1 cellular context compared by ENCODE assay signal in genomic region chr2:197641666-197642065, GRCh38.
TF ChIP-seq lines count a peak whose summit lies in the region.

No MANE protein-coding gene starts in this region.

TF ChIP-seq in H1, 55 proteins besides CTCF, POLR2A, EP300 and RAD21:
- TF ChIP-seq EZH2 (IDR thresholded peaks at IDR 0.05; ENCODE audit: low read depth, low read length, severe bottlenecking) (no peak), CTBP2 (IDR thresholded peaks at IDR 0.05; ENCODE audit: borderline replicate concordance, insufficient read depth, insufficient read length, low read length) (no peak), USF2 (IDR thresholded peaks at IDR 0.05; ENCODE audit: low read length) (no peak), TAF1 (IDR thresholded peaks at IDR 0.05; ENCODE audit: low read depth, low read length) (no peak), POU5F1 (IDR thresholded peaks at IDR 0.05; ENCODE audit: low read depth, low read length) (no peak), CBX8 (IDR thresholded peaks at IDR 0.05; ENCODE audit: borderline replicate concordance, low read depth, low read length) (no peak), TEAD4 (IDR thresholded peaks at IDR 0.05; ENCODE audit: low read depth, low read length) (no peak), SP4 (IDR thresholded peaks at IDR 0.05; ENCODE audit: low read length) (no peak), ZNF274 (IDR thresholded peaks at IDR 0.05; ENCODE audit: borderline replicate concordance, extremely low read depth, low read length) (no peak), RFX5 (IDR thresholded peaks at IDR 0.05; ENCODE audit: borderline replicate concordance, low read depth, low read length) (no peak), NANOG (IDR thresholded peaks at IDR 0.05; ENCODE audit: insufficient read depth, low read depth, low read length, poor library complexity, severe bottlenecking) (no peak), ASH2L (IDR thresholded peaks at IDR 0.05; ENCODE audit: low read length) (no peak), CREB1 (IDR thresholded peaks at IDR 0.05) (no peak), RXRA (IDR thresholded peaks at IDR 0.05; ENCODE audit: insufficient read depth, low read depth, low read length) (no peak)
